ENCODE assay signal across 13 cellular contexts in the genomic region with DNA sequence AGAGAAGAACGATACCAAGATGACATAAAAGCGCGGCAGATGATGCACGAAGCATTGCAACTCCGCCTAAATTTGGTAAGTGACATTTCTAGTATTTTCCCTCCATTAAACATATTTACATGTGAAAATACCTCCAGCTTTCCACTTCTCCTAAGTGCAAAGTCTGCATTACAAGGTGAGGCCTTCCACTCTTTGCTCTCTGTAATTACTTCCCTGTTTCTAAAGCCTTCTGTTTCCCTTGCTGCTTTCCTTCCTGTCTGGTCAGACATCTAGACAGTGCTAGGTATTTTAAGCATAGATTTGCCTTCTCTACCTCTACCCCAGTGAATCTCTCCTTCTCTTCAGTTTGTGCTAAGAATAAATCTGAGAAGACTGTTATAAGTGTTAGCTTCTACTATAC. TPM values are rescaled to one million over a fixed set of nuclear protein-coding genes. Genes with fewer than 3 reads are reported as not detected.
A peak's percentile ranks its signal among the peaks of the same experiment; 100 is the strongest.
DNase-seq lines count a peak whose midpoint lies in the region; ATAC-seq and TF ChIP-seq lines count a peak whose summit lies in the region.
"Had no signal": no experiment of that assay in that cellular context is flagged by ENCODE, and none has a peak within 500 bp of the region (broad histone marks: within the 10 kb centered on the region; RNA-seq: fewer than 3 reads in every experiment).

No MANE protein-coding gene starts in this region.

- H3K27ac Mint-ChIP-seq in IgD-negative memory B cell: peak overlapping the region; percentile 33 to 94 (median 78)
- no peak overlapping the region for H3K27ac Mint-ChIP-seq in activated CD4-positive, alpha-beta memory T cell treated with anti-CD3 and anti-CD28 coated beads for 36 hours
- H3K27ac Mint-ChIP-seq in endodermal cell: no peak overlapping the region
- H3K27ac Mint-ChIP-seq: stimulated activated effector memory CD8-positive, alpha-beta T cell treated with anti-CD3 and anti-CD28 coated beads, Interleukin-12 subunit alpha, Interleukin-12 subunit beta, amount 100 ng/mL, for 72 hours had no signal

- H3K4me3 Mint-ChIP-seq in IgD-negative memory B cell (peak overlapping the region; percentile 6 to 68 (median 45)), endodermal cell (no peak overlapping the region)
- H3K4me3 Mint-ChIP-seq in activated CD4-positive, alpha-beta memory T cell treated with anti-CD3 and anti-CD28 coated beads for 36 hours: no peak overlapping the region
- H3K4me3 Mint-ChIP-seq: stimulated activated effector memory CD8-positive, alpha-beta T cell treated with anti-CD3 and anti-CD28 coated beads, Interleukin-12 subunit alpha, Interleukin-12 subunit beta, amount 100 ng/mL, for 72 hours had no signal

- ATAC-seq in GM21515 (IDR thresholded peaks at IDR 0.05; ENCODE audit: unreplicated experiment): peak; percentile 35
- ATAC-seq in esophagus mucosa: peak; percentile 32
- ATAC-seq: stimulated activated effector memory CD8-positive, alpha-beta T cell treated with anti-CD3 and anti-CD28 coated beads, Interleukin-12 subunit alpha, Interleukin-12 subunit beta, amount 100 ng/mL, for 72 hours had no signal

- no peaks in the 10 kb centered on the region for H3K9me3 ChIP-seq in endodermal cell (ENCODE audit: control insufficient read depth, low read length)

- no peak for TF ChIP-seq CTCF in endodermal cell (conservative IDR thresholded peaks at IDR 0.05)

- no peaks in the 10 kb centered on the region for H3K4me1 ChIP-seq in endodermal cell (ENCODE audit: control insufficient read depth, insufficient read depth, low read length)

- no peak overlapping the region for H3K4me3 ChIP-seq in endodermal cell (ENCODE audit: low read length)

- intact Hi-C loops in activated CD4-positive, alpha-beta memory T cell treated with anti-CD3 and anti-CD28 coated beads for 36 hours (cut with micrococcal nuclease): no loop called here

- H3K9ac ChIP-seq in endodermal cell (ENCODE audit: extremely low read depth, low read length, poor library complexity, severe bottlenecking): no peak overlapping the region
- H3K9ac ChIP-seq: KMS-11 had no signal

- H3K36me3 Mint-ChIP-seq in IgD-negative memory B cell (no peaks in the 10 kb centered on the region), endodermal cell (ENCODE audit: low read depth) (peaks cover 7% of the 10 kb centered on the region)
- no peaks in the 10 kb centered on the region for H3K36me3 Mint-ChIP-seq in activated CD4-positive, alpha-beta memory T cell treated with anti-CD3 and anti-CD28 coated beads for 36 hours

- peak; percentile 7 for DNase-seq in GDM1 (lab: John Stamatoyannopoulos, UW)
- DNase-seq in activated CD4-positive, alpha-beta memory T cell treated with anti-CD3 and anti-CD28 coated beads for 36 hours: no peak
- DNase-seq in endodermal cell: no peak
- DNase-seq in ureter (ENCODE audit: low spot score): no peak
- no peak for DNase-seq in NCI-H146 (lab: John Stamatoyannopoulos, UW)
- DNase-seq: activated effector memory CD4-positive, alpha-beta T cell treated with Interleukin-2 at 50 U/mL for 16 hours; stimulated activated CD4-positive, alpha-beta T cell treated with anti-CD3 and anti-CD28 coated beads, Interleukin-12 subunit alpha, Interleukin-12 subunit beta, amount 100 ng/mL, for 4 hours had no signal

- no peaks in the 10 kb centered on the region for H3K9me3 Mint-ChIP-seq in IgD-negative memory B cell
- H3K9me3 Mint-ChIP-seq in activated CD4-positive, alpha-beta memory T cell treated with anti-CD3 and anti-CD28 coated beads for 36 hours: no peaks in the 10 kb centered on the region
- no peaks in the 10 kb centered on the region for H3K9me3 Mint-ChIP-seq in endodermal cell
- H3K9me3 Mint-ChIP-seq: stimulated activated effector memory CD8-positive, alpha-beta T cell treated with anti-CD3 and anti-CD28 coated beads, Interleukin-12 subunit alpha, Interleukin-12 subunit beta, amount 100 ng/mL, for 72 hours had no signal

- no peaks in the 10 kb centered on the region for H3K27me3 ChIP-seq in endodermal cell (ENCODE audit: control insufficient read depth, insufficient read depth, low read length, poor library complexity, severe bottlenecking)

- 94 to 95% methylated on average over 5 of the region's 5 CpGs for WGBS in endodermal cell (ENCODE audit: insufficient coverage in 1 of 2, insufficient read length in 1 of 2), 2 experiments

- peaks cover 28% of the 10 kb centered on the region for H3K36me3 ChIP-seq in endodermal cell (ENCODE audit: control insufficient read depth, insufficient read depth, low read length)

- H3K27me3 Mint-ChIP-seq in IgD-negative memory B cell (no peaks in the 10 kb centered on the region), endodermal cell (ENCODE audit: insufficient read depth) (no peaks in the 10 kb centered on the region)
- peaks cover 3% of the 10 kb centered on the region for H3K27me3 Mint-ChIP-seq in activated CD4-positive, alpha-beta memory T cell treated with anti-CD3 and anti-CD28 coated beads for 36 hours

- POLR2A ChIA-PET in activated CD4-positive, alpha-beta memory T cell treated with anti-CD3 and anti-CD28 coated beads for 36 hours (lab: Charles Lee): no interaction called here

- no peak overlapping the region for H3K27ac ChIP-seq in endodermal cell (ENCODE audit: low read depth, low read length)
- H3K27ac ChIP-seq: KMS-11 had no signal

- CTCF ChIA-PET in activated CD4-positive, alpha-beta memory T cell treated with anti-CD3 and anti-CD28 coated beads for 36 hours (lab: Charles Lee): no interaction called here

- peaks cover 48 to 56% (median 51%) of the 10 kb centered on the region in 3 donors for H3K4me1 Mint-ChIP-seq in IgD-negative memory B cell
- peaks cover 6% of the 10 kb centered on the region for H3K4me1 Mint-ChIP-seq in activated CD4-positive, alpha-beta memory T cell treated with anti-CD3 and anti-CD28 coated beads for 36 hours (ENCODE audit: low read depth)
- H3K4me1 Mint-ChIP-seq in endodermal cell: no peaks in the 10 kb centered on the region

RNA-seq across cellular contexts. Expression of gene P2RY12, which starts 1.9 kb away (rescaled TPM):
- polyA plus RNA-seq in IgD-negative memory B cell: 1.7 TPM
- total RNA-seq in esophagus mucosa (not detected), endodermal cell (not detected), ureter (0.94 TPM)
- not detected for total RNA-seq in activated CD4-positive, alpha-beta memory T cell treated with anti-CD3 and anti-CD28 coated beads for 36 hours
- not detected for polyA plus RNA-seq in endodermal cell (2013, experiment 1 of 2)
- polyA plus RNA-seq in endodermal cell (2013, experiment 2 of 2): not detected
- total RNA-seq: chondrocyte had no signal

RNA-seq across cellular contexts. Expression of gene P2RY13, which starts 53.3 kb away (rescaled TPM):
- 0.46 TPM for polyA plus RNA-seq in IgD-negative memory B cell
- 0.28 TPM for total RNA-seq in esophagus mucosa
- not detected for total RNA-seq in activated CD4-positive, alpha-beta memory T cell treated with anti-CD3 and anti-CD28 coated beads for 36 hours
- total RNA-seq in endodermal cell: not detected
- not detected for polyA plus RNA-seq in endodermal cell (2013, experiment 1 of 2)
- polyA plus RNA-seq in endodermal cell (2013, experiment 2 of 2): not detected
- 1.2 TPM for total RNA-seq in ureter
- total RNA-seq: chondrocyte had no signal

Comparison
In these comparisons a context has a peak if more than half of its experiments do, and no peak if none do; other contexts are left out.
1. H3K27ac Mint-ChIP-seq: peak in IgD-negative memory B cell (3 of 3); none in activated CD4-positive, alpha-beta memory T cell treated with anti-CD3 and anti-CD28 coated beads for 36 hours (single experiment) and endodermal cell (single experiment).
2. H3K4me3 Mint-ChIP-seq: peak in IgD-negative memory B cell (4 of 4); none in activated CD4-positive, alpha-beta memory T cell treated with anti-CD3 and anti-CD28 coated beads for 36 hours (single experiment) and endodermal cell (single experiment).